Comparison of ENCODE assay signal across 22 cellular contexts in genomic region chr17:73368085-73368631, GRCh38.
"Had no signal": no experiment of that assay in that cellular context is flagged by ENCODE, and none has a peak within 500 bp of the region (broad histone marks: within the 10 kb centered on the region; RNA-seq: fewer than 3 reads in every experiment).

No MANE protein-coding gene starts in this region.

- H3K27me3 ChIP-seq: colonic mucosa, left lung, neutrophil, spleen, transverse colon had no signal

- DNase-seq: colonic mucosa; dermis blood vessel endothelial cell; foreskin keratinocyte; head of caudate nucleus; hippocampal formation; mesenchymal stem cell; midbrain; psoas muscle; retina; spleen; stimulated activated CD4-positive, alpha-beta T cell treated with anti-CD3 and anti-CD28 coated beads, Interleukin-15, amount 100 ng/mL, for 24 hours; stimulated activated CD4-positive, alpha-beta T cell treated with anti-CD3 and anti-CD28 coated beads, Interleukin-1b, Interleukin-23, amount 100 ng/mL, for 48 hours; stimulated activated CD4-positive, alpha-beta T cell treated with anti-CD3 and anti-CD28 coated beads, Interleukin-4, amount 100 ng/mL, for 24 hours; transverse colon had no signal

- H3K4me3 ChIP-seq: colonic mucosa, left lung, lung, psoas muscle, spleen, thoracic aorta, transverse colon had no signal

- FAIRE-seq: islet of Langerhans had no signal

- H3K9me3 Mint-ChIP-seq: natural killer cell treated with Interleukin-12 subunit alpha and Interleukin-12 subunit beta and Interleukin-15 and Interleukin-18, amount 100 ng/mL, for 72 hours; stimulated activated memory B cell treated with anti-CD40 and anti-IgM and Interleukin-4, amounts not matched to agents 10 μg/mL and 1 μg/mL and 100 μg/mL, for 72 hours; stimulated activated naive CD8-positive, alpha-beta T cell treated with anti-CD3 and anti-CD28 coated beads, Interleukin-15, Interleukin-2, amounts not matched to agents 100 ng/mL and 50 ng/mL, for 24 hours had no signal

- H3K36me3 Mint-ChIP-seq: natural killer cell treated with Interleukin-12 subunit alpha and Interleukin-12 subunit beta and Interleukin-15 and Interleukin-18, amount 100 ng/mL, for 72 hours had no signal

- H3K4me1 ChIP-seq: colonic mucosa, foreskin keratinocyte, left lung, psoas muscle had no signal

- H3K27ac ChIP-seq: colonic mucosa, foreskin keratinocyte, left lung, neutrophil, psoas muscle, thoracic aorta, transverse colon had no signal

- H3K9me3 ChIP-seq: colonic mucosa, left lung, neutrophil, psoas muscle, spleen, thoracic aorta, transverse colon had no signal

- H3K27ac Mint-ChIP-seq: natural killer cell treated with Interleukin-12 subunit alpha and Interleukin-12 subunit beta and Interleukin-15 and Interleukin-18, amount 100 ng/mL, for 72 hours; stimulated activated memory B cell treated with anti-CD40 and anti-IgM and Interleukin-4, amounts not matched to agents 10 μg/mL and 1 μg/mL and 100 μg/mL, for 72 hours; stimulated activated naive CD8-positive, alpha-beta T cell treated with anti-CD3 and anti-CD28 coated beads, Interleukin-15, Interleukin-2, amounts not matched to agents 100 ng/mL and 50 ng/mL, for 24 hours had no signal

- H3K27me3 Mint-ChIP-seq: stimulated activated memory B cell treated with anti-CD40 and anti-IgM and Interleukin-4, amounts not matched to agents 10 μg/mL and 1 μg/mL and 100 μg/mL, for 72 hours; stimulated activated naive CD8-positive, alpha-beta T cell treated with anti-CD3 and anti-CD28 coated beads, Interleukin-15, Interleukin-2, amounts not matched to agents 100 ng/mL and 50 ng/mL, for 24 hours had no signal

- H3K4me3 Mint-ChIP-seq: natural killer cell treated with Interleukin-12 subunit alpha and Interleukin-12 subunit beta and Interleukin-15 and Interleukin-18, amount 100 ng/mL, for 72 hours; stimulated activated memory B cell treated with anti-CD40 and anti-IgM and Interleukin-4, amounts not matched to agents 10 μg/mL and 1 μg/mL and 100 μg/mL, for 72 hours; stimulated activated naive CD8-positive, alpha-beta T cell treated with anti-CD3 and anti-CD28 coated beads, Interleukin-15, Interleukin-2, amounts not matched to agents 100 ng/mL and 50 ng/mL, for 24 hours had no signal

- H3K36me3 ChIP-seq: colonic mucosa, left lung, neutrophil, spleen, thoracic aorta, transverse colon had no signal
